Comparison of ENCODE assay signal across 8 cellular contexts in the genomic region with DNA sequence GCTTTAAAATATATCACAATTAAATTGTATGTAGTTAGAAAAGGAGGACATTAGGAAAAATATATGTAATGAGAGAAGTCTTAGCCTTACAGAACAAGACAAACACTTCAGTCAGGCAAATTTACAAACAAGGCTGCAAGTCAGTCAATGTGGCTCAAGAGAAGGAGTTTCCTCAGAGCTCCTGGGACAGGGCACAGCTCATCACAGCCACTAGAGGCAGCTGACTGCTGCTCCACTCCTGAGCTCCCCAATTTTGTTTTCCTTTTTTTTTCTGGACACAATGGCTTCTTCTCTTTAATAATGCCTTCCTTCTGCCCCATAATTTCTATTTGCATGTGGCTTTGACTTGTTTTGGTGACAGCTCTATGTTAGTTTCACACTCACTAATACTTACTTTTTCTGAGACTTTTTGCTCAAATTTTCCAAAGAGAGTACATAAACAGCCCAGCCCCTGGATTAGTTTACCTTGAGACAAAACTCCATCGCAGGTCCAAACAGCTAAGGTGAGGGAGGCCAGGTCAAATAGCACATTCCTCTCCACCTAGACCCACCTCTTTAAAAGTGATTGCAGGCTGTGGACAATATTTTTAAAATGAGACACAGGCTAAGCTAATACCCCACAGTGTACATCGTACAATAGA.
DNase-seq lines count a peak whose midpoint lies in the region; ATAC-seq and TF ChIP-seq lines count a peak whose summit lies in the region.

No MANE protein-coding gene starts in this region.

- H3K9me3 Mint-ChIP-seq in activated T-helper 2 cell treated with anti-CD3 and anti-CD28 coated beads, Interferon-gamma antibody, Interleukin-2, Interleukin-4, amounts not matched to agents 10 μg/mL and 5 μg/mL and 100 μg/mL, durations not matched to agents 14 hours and 24 hours and 36 hours, result peaks cover 15% of the 10 kb centered on the region

- H3K36me3 Mint-ChIP-seq in activated T-helper 2 cell treated with anti-CD3 and anti-CD28 coated beads, Interferon-gamma antibody, Interleukin-2, Interleukin-4, amounts not matched to agents 10 μg/mL and 5 μg/mL and 100 μg/mL, durations not matched to agents 14 hours and 24 hours and 36 hours (ENCODE audit: low read depth), result no peaks in the 10 kb centered on the region

- no peak overlapping the region for H3K27ac ChIP-seq in 22Rv1

- H3K4me1 Mint-ChIP-seq in activated T-helper 2 cell treated with anti-CD3 and anti-CD28 coated beads, Interferon-gamma antibody, Interleukin-2, Interleukin-4, amounts not matched to agents 10 μg/mL and 5 μg/mL and 100 μg/mL, durations not matched to agents 14 hours and 24 hours and 36 hours (ENCODE audit: low read depth), result no peaks in the 10 kb centered on the region

- H3K27ac Mint-ChIP-seq in activated T-helper 2 cell treated with anti-CD3 and anti-CD28 coated beads, Interferon-gamma antibody, Interleukin-2, Interleukin-4, amounts not matched to agents 10 μg/mL and 5 μg/mL and 100 μg/mL, durations not matched to agents 14 hours and 24 hours and 36 hours, result no peak overlapping the region

- H3K4me3 Mint-ChIP-seq in activated T-helper 2 cell treated with anti-CD3 and anti-CD28 coated beads, Interferon-gamma antibody, Interleukin-2, Interleukin-4, amounts not matched to agents 10 μg/mL and 5 μg/mL and 100 μg/mL, durations not matched to agents 14 hours and 24 hours and 36 hours (ENCODE audit: low read depth), result no peak overlapping the region

- DNase-seq in H4 (ENCODE audit: low spot score) (peak; percentile 42), RPMI7951 (ENCODE audit: low read depth) (peak; percentile 17), glomerular visceral epithelial cell (ENCODE audit: extremely low spot score) (peak; percentile 3)
- no peak for DNase-seq in activated T-helper 2 cell treated with anti-CD3 and anti-CD28 coated beads, Interferon-gamma antibody, Interleukin-2, Interleukin-4, amounts not matched to agents 10 μg/mL and 5 μg/mL and 100 μg/mL, durations not matched to agents 14 hours and 24 hours and 36 hours (ENCODE audit: low spot score)

- ATAC-seq in GM21576 (IDR thresholded peaks at IDR 0.05; ENCODE audit: unreplicated experiment), result no peak
- no peak for ATAC-seq in HG02759 (IDR thresholded peaks at IDR 0.05; ENCODE audit: unreplicated experiment)
- no peak for ATAC-seq in GM18498 (IDR thresholded peaks at IDR 0.05; ENCODE audit: unreplicated experiment)

- intact Hi-C loops in activated T-helper 2 cell treated with anti-CD3 and anti-CD28 coated beads, Interferon-gamma antibody, Interleukin-2, Interleukin-4, amounts not matched to agents 10 μg/mL and 5 μg/mL and 100 μg/mL, durations not matched to agents 14 hours and 24 hours and 36 hours (cut with micrococcal nuclease), result no loop called here

- no peaks in the 10 kb centered on the region for H3K27me3 Mint-ChIP-seq in activated T-helper 2 cell treated with anti-CD3 and anti-CD28 coated beads, Interferon-gamma antibody, Interleukin-2, Interleukin-4, amounts not matched to agents 10 μg/mL and 5 μg/mL and 100 μg/mL, durations not matched to agents 14 hours and 24 hours and 36 hours (ENCODE audit: low read depth)

- TF ChIP-seq CTCF in 22Rv1 (IDR thresholded peaks at IDR 0.05), result peak; percentile 37
